1 cellular context compared by ENCODE assay signal in genomic region chr1:237270338-237270737, GRCh38.
TF ChIP-seq lines count a peak whose summit lies in the region.

No MANE protein-coding gene starts in this region.

TF ChIP-seq in WTC11, 78 proteins besides CTCF, POLR2A, EP300 and RAD21 (continued from another document):
- TF ChIP-seq USF1 (CRISPR knock-in tag; IDR thresholded peaks at IDR 0.05) (no peak), CBFB (CRISPR knock-in tag; IDR thresholded peaks at IDR 0.05; ENCODE audit: low read depth) (no peak), ZSCAN18 (CRISPR knock-in tag; IDR thresholded peaks at IDR 0.05) (no peak), NR3C1 (CRISPR knock-in tag; conservative IDR thresholded peaks at IDR 0.05; ENCODE audit: low read depth) (no peak), HMGA2 (CRISPR knock-in tag; IDR thresholded peaks at IDR 0.05) (no peak), ZBTB21 (CRISPR knock-in tag; IDR thresholded peaks at IDR 0.05; ENCODE audit: borderline replicate concordance) (no peak), TP53 (CRISPR knock-in tag; IDR thresholded peaks at IDR 0.05) (no peak), FOXP1 (CRISPR knock-in tag; IDR thresholded peaks at IDR 0.05; ENCODE audit: borderline replicate concordance) (no peak)
